13 cellular contexts compared by ENCODE assay signal in genomic region chr14:51744372-51745150, GRCh38.
"Had no signal": no experiment of that assay in that cellular context is flagged by ENCODE, and none has a peak within 500 bp of the region (broad histone marks: within the 10 kb centered on the region; RNA-seq: fewer than 3 reads in every experiment).

No MANE protein-coding gene starts in this region.

- ATAC-seq: mucosa of descending colon; naive thymus-derived CD4-positive, alpha-beta T cell; pancreas; sciatic nerve; upper lobe of right lung had no signal

- H3K4me3 Mint-ChIP-seq: activated naive CD4-positive, alpha-beta T cell treated with anti-CD3 and anti-CD28 coated beads, Interleukin-2, amount 50 U/mL, for 24 hours; central memory CD8-positive, alpha-beta T cell; memory B cell; naive thymus-derived CD4-positive, alpha-beta T cell; T-helper 1 cell treated with Interleukin-12 subunit alpha and Interleukin-12 subunit beta and Interleukin-4 antibody, amounts not matched to agents 30 μg/mL and 1 μg/mL, for 36 hours had no signal

- H3K36me3 Mint-ChIP-seq: activated naive CD4-positive, alpha-beta T cell treated with anti-CD3 and anti-CD28 coated beads, Interleukin-2, amount 50 U/mL, for 24 hours; memory B cell; naive thymus-derived CD4-positive, alpha-beta T cell had no signal

- H3K4me1 Mint-ChIP-seq: activated naive CD4-positive, alpha-beta T cell treated with anti-CD3 and anti-CD28 coated beads, Interleukin-2, amount 50 U/mL, for 24 hours; central memory CD8-positive, alpha-beta T cell; memory B cell had no signal

- H3K27ac Mint-ChIP-seq: activated naive CD4-positive, alpha-beta T cell treated with anti-CD3 and anti-CD28 coated beads, Interleukin-2, amount 50 U/mL, for 24 hours; memory B cell; naive thymus-derived CD4-positive, alpha-beta T cell; T-helper 1 cell treated with Interleukin-12 subunit alpha and Interleukin-12 subunit beta and Interleukin-4 antibody, amounts not matched to agents 30 μg/mL and 1 μg/mL, for 36 hours had no signal

- H3K9me3 Mint-ChIP-seq: activated naive CD4-positive, alpha-beta T cell treated with anti-CD3 and anti-CD28 coated beads, Interleukin-2, amount 50 U/mL, for 24 hours; central memory CD8-positive, alpha-beta T cell; memory B cell; T-helper 1 cell treated with Interleukin-12 subunit alpha and Interleukin-12 subunit beta and Interleukin-4 antibody, amounts not matched to agents 30 μg/mL and 1 μg/mL, for 36 hours had no signal

- DNase-seq: activated CD4-positive, alpha-beta T cell treated with anti-CD3 and anti-CD28 coated beads, Interleukin-2, amount 50 U/mL, for 1 hour; brain microvascular endothelial cell; effector CD4-positive, alpha-beta T cell; left ventricle myocardium inferior; mucosa of descending colon; naive thymus-derived CD4-positive, alpha-beta T cell; pancreas; upper lobe of right lung had no signal
